18 cellular contexts compared by ENCODE assay signal in genomic region chr10:132929953-132930640, GRCh38. TPM values are rescaled to one million over a fixed set of nuclear protein-coding genes. Genes with fewer than 3 reads are reported as not detected.
A peak's percentile ranks its signal among the peaks of the same experiment; 100 is the strongest.
DNase-seq lines count a peak whose midpoint lies in the region; ATAC-seq and TF ChIP-seq lines count a peak whose summit lies in the region.
"Had no signal": no experiment of that assay in that cellular context is flagged by ENCODE, and none has a peak within 500 bp of the region (broad histone marks: within the 10 kb centered on the region; RNA-seq: fewer than 3 reads in every experiment).

No MANE protein-coding gene starts in this region.

- no peaks in the 10 kb centered on the region for H3K79me2 ChIP-seq in hepatocyte

- 90% methylated on average over 10 of the region's 10 CpGs for WGBS in hepatocyte (ENCODE audit: low lambda C conversion rate, missing lambda C conversion rate)

- intact Hi-C loops in activated CD4-positive, alpha-beta T cell treated with anti-CD3 and anti-CD28 coated beads, Interleukin-2, amount 10 ng/mL, durations not matched to agents 24 days and 14 days (cut with micrococcal nuclease), result loop anchor here (2.0 kb wide), 1 partner anchor 33 kb away; no protein-coding TSS in a partner anchor
- intact Hi-C loops in activated B cell treated with CpG ODN at 0.5 μM for 24 hours (cut with micrococcal nuclease), result no loop called here

- no peaks in the 10 kb centered on the region for H3K4me1 Mint-ChIP-seq in activated CD4-positive, alpha-beta T cell treated with anti-CD3 and anti-CD28 coated beads, Interleukin-2, amount 10 ng/mL, durations not matched to agents 24 days and 14 days
- H3K4me1 Mint-ChIP-seq in activated B cell treated with CpG ODN at 0.5 μM for 24 hours (peaks cover 22% of the 10 kb centered on the region), nephron (peaks cover 13% of the 10 kb centered on the region)
- H3K4me1 Mint-ChIP-seq: CD4-positive, CD25-positive, alpha-beta regulatory T cell had no signal

- no peaks in the 10 kb centered on the region for H3K27me3 ChIP-seq in hepatocyte
- H3K27me3 ChIP-seq: dorsolateral prefrontal cortex, esophagus muscularis mucosa, ovary had no signal

- ATAC-seq in activated B cell treated with CpG ODN at 0.5 μM for 24 hours (ENCODE audit: low read depth) (peak; percentile 76), GM18520 (IDR thresholded peaks at IDR 0.05; ENCODE audit: unreplicated experiment) (no peak)
- ATAC-seq: mucosa of descending colon had no signal

- peaks cover 2% of the 10 kb centered on the region for H3K36me3 Mint-ChIP-seq in activated CD4-positive, alpha-beta T cell treated with anti-CD3 and anti-CD28 coated beads, Interleukin-2, amount 10 ng/mL, durations not matched to agents 24 days and 14 days (ENCODE audit: low read depth)
- no peaks in the 10 kb centered on the region for H3K36me3 Mint-ChIP-seq in activated B cell treated with CpG ODN at 0.5 μM for 24 hours (ENCODE audit: low read depth)
- no peaks in the 10 kb centered on the region for H3K36me3 Mint-ChIP-seq in nephron (ENCODE audit: low read depth)
- H3K36me3 Mint-ChIP-seq: CD4-positive, CD25-positive, alpha-beta regulatory T cell had no signal

- H3K9me2 ChIP-seq in hepatocyte (replicated peaks; ENCODE audit: insufficient read depth), result no peaks in the 10 kb centered on the region

- H3K4me3 ChIP-seq in hepatocyte, result no peak overlapping the region
- H3K4me3 ChIP-seq: dorsolateral prefrontal cortex, esophagus muscularis mucosa, mucosa of descending colon, ovary, skin epidermis had no signal

- no peak for DNase-seq in activated CD4-positive, alpha-beta T cell treated with anti-CD3 and anti-CD28 coated beads, Interleukin-2, amount 10 ng/mL, durations not matched to agents 24 days and 14 days
- no peak for DNase-seq in activated CD4-positive, alpha-beta T cell treated with anti-CD3 and anti-CD28 coated beads for 1 hour
- peak; percentile 42 for DNase-seq in GM13977 (ENCODE audit: low spot score)
- DNase-seq in activated B cell treated with CpG ODN at 0.5 μM for 24 hours, result no peak
- DNase-seq in hepatocyte (ENCODE audit: low spot score), result no peak
- DNase-seq in medulla oblongata (ENCODE audit: extremely low spot score), result no peak
- DNase-seq: CD4-positive, CD25-positive, alpha-beta regulatory T cell; NCI-H1436 treated with DMSO at 0.1 percent for 48 hours; NCI-H446; ovary had no signal

- in situ Hi-C loops in GM13977 (cut with MboI; ENCODE audit: low pct_unique_long_range_greater_than_20kb, low sequenced_read_pairs, unreplicated experiment), result no loop called here

- no peak overlapping the region for H3K4me2 ChIP-seq in hepatocyte
- H3K4me2 ChIP-seq: KMS-11 had no signal

- H3K27ac Mint-ChIP-seq in activated CD4-positive, alpha-beta T cell treated with anti-CD3 and anti-CD28 coated beads, Interleukin-2, amount 10 ng/mL, durations not matched to agents 24 days and 14 days, result peak overlapping the region; percentile 76
- H3K27ac Mint-ChIP-seq in activated B cell treated with CpG ODN at 0.5 μM for 24 hours (peak overlapping the region; percentile 55), nephron (peak overlapping the region; percentile 13 to 81 (median 51))

- no peak overlapping the region for H2AFZ ChIP-seq in hepatocyte

- TF ChIP-seq CTCF in GM13977 (IDR thresholded peaks at IDR 0.05; ENCODE audit: extremely low read depth, insufficient read depth, missing control alignments) (no peak), activated B cell treated with CpG ODN at 0.5 μM for 24 hours (IDR thresholded peaks at IDR 0.05) (no peak), nephron (IDR thresholded peaks at IDR 0.05; ENCODE audit: unreplicated experiment in 3 of 3) (no peak), hepatocyte (IDR thresholded peaks at IDR 0.05; ENCODE audit: poor library complexity) (no peak)

- no peaks in the 10 kb centered on the region for H3K9me3 Mint-ChIP-seq in activated CD4-positive, alpha-beta T cell treated with anti-CD3 and anti-CD28 coated beads, Interleukin-2, amount 10 ng/mL, durations not matched to agents 24 days and 14 days
- H3K9me3 Mint-ChIP-seq in activated B cell treated with CpG ODN at 0.5 μM for 24 hours (no peaks in the 10 kb centered on the region), nephron (no peaks in the 10 kb centered on the region)
- H3K9me3 Mint-ChIP-seq: CD4-positive, CD25-positive, alpha-beta regulatory T cell had no signal

- H3K4me3 Mint-ChIP-seq in activated CD4-positive, alpha-beta T cell treated with anti-CD3 and anti-CD28 coated beads, Interleukin-2, amount 10 ng/mL, durations not matched to agents 24 days and 14 days, result no peak overlapping the region
- H3K4me3 Mint-ChIP-seq in activated B cell treated with CpG ODN at 0.5 μM for 24 hours, result peak overlapping the region; percentile 2
- H3K4me3 Mint-ChIP-seq in nephron, result peak overlapping the region in 1 of 3 experiments; percentile 27
- H3K4me3 Mint-ChIP-seq: CD4-positive, CD25-positive, alpha-beta regulatory T cell had no signal

- no peaks in the 10 kb centered on the region for H3K36me3 ChIP-seq in hepatocyte (replicated peaks; ENCODE audit: insufficient read depth, low read depth)
- H3K36me3 ChIP-seq: esophagus muscularis mucosa, ovary had no signal

- CTCF ChIA-PET in activated B cell treated with CpG ODN at 0.5 μM for 24 hours (lab: Charles Lee), result no interaction called here

- no peak overlapping the region for H3K27ac ChIP-seq in hepatocyte
- H3K27ac ChIP-seq: esophagus muscularis mucosa, KMS-11, ovary, skin epidermis had no signal

- H3K9me3 ChIP-seq in hepatocyte (ENCODE audit: low read depth), result no peaks in the 10 kb centered on the region
- H3K9me3 ChIP-seq: esophagus muscularis mucosa, mucosa of descending colon, ovary had no signal

- H3K27me3 Mint-ChIP-seq in activated CD4-positive, alpha-beta T cell treated with anti-CD3 and anti-CD28 coated beads, Interleukin-2, amount 10 ng/mL, durations not matched to agents 24 days and 14 days, result no peaks in the 10 kb centered on the region
- H3K27me3 Mint-ChIP-seq in activated B cell treated with CpG ODN at 0.5 μM for 24 hours (no peaks in the 10 kb centered on the region), nephron (ENCODE audit: low read depth) (no peaks in the 10 kb centered on the region)
- H3K27me3 Mint-ChIP-seq: CD4-positive, CD25-positive, alpha-beta regulatory T cell had no signal

- POLR2A ChIA-PET in activated B cell treated with CpG ODN at 0.5 μM for 24 hours (lab: Charles Lee), result no interaction called here

- no peaks in the 10 kb centered on the region for H4K20me1 ChIP-seq in hepatocyte (ENCODE audit: insufficient read depth, poor library complexity, severe bottlenecking)

- H3K4me1 ChIP-seq in hepatocyte (ENCODE audit: insufficient read depth), result no peaks in the 10 kb centered on the region
- H3K4me1 ChIP-seq: esophagus muscularis mucosa had no signal

RNA-seq across cellular contexts. Expression of gene CFAP46, which starts 12.3 kb away (rescaled TPM):
- not detected in 2 replicates for total RNA-seq in activated CD4-positive, alpha-beta T cell treated with anti-CD3 and anti-CD28 coated beads, Interleukin-2, amount 10 ng/mL, durations not matched to agents 24 days and 14 days
- total RNA-seq in activated B cell treated with CpG ODN at 0.5 μM for 24 hours (1.6 and 3.7 TPM in 2 replicates), hepatocyte (1.6 and 2.4 TPM in 2 replicates)
- polyA plus RNA-seq in hepatocyte, result 1.5 and 2.2 TPM in 2 replicates
- total RNA-seq: CD4-positive, CD25-positive, alpha-beta regulatory T cell; OCI-LY7 had no signal
- polyA plus RNA-seq: CD4-positive, CD25-positive, alpha-beta regulatory T cell had no signal
